ENCODE assay signal across 13 cellular contexts in genomic region chr9:91816356-91816755, GRCh38.
"Had no signal": no experiment of that assay in that cellular context is flagged by ENCODE, and none has a peak within 500 bp of the region (broad histone marks: within the 10 kb centered on the region; RNA-seq: fewer than 3 reads in every experiment).

No MANE protein-coding gene starts in this region.

- H3K27me3 Mint-ChIP-seq: type B pancreatic cell had no signal

- H3K27me3 ChIP-seq: ovary had no signal

- H3K4me3 Mint-ChIP-seq: activated CD4-positive, alpha-beta T cell treated with anti-CD3 and anti-CD28 coated beads, Interleukin-2, amount 10 ng/mL, durations not matched to agents 24 days and 14 days; activated naive CD8-positive, alpha-beta T cell treated with anti-CD3 and anti-CD28 coated beads, Interleukin-2, amount 50 U/mL, for 24 hours; activated T-helper 1 cell treated with anti-CD3 and anti-CD28 coated beads, Interleukin-12 subunit alpha, Interleukin-12 subunit beta, Interleukin-2, Interleukin-4 antibody, amounts not matched to agents 30 ng/mL and 10 ng/mL and 1 ng/mL, durations not matched to agents 14 hours and 24 hours and 36 hours; stimulated activated effector memory CD8-positive, alpha-beta T cell treated with anti-CD3 and anti-CD28 coated beads, Interleukin-12 subunit alpha, Interleukin-12 subunit beta, amount 100 ng/mL, for 72 hours; T-helper 2 cell treated with Interferon-gamma antibody and Interleukin-4, amounts not matched to agents 5 μg/mL and 100 μg/mL, for 36 hours had no signal

- H3K27ac Mint-ChIP-seq: activated CD4-positive, alpha-beta T cell treated with anti-CD3 and anti-CD28 coated beads, Interleukin-2, amount 10 ng/mL, durations not matched to agents 24 days and 14 days; activated naive CD8-positive, alpha-beta T cell treated with anti-CD3 and anti-CD28 coated beads, Interleukin-2, amount 50 U/mL, for 24 hours; activated T-helper 1 cell treated with anti-CD3 and anti-CD28 coated beads, Interleukin-12 subunit alpha, Interleukin-12 subunit beta, Interleukin-2, Interleukin-4 antibody, amounts not matched to agents 30 ng/mL and 10 ng/mL and 1 ng/mL, durations not matched to agents 14 hours and 24 hours and 36 hours; stimulated activated effector memory CD8-positive, alpha-beta T cell treated with anti-CD3 and anti-CD28 coated beads, Interleukin-12 subunit alpha, Interleukin-12 subunit beta, amount 100 ng/mL, for 72 hours; T-helper 2 cell treated with Interferon-gamma antibody and Interleukin-4, amounts not matched to agents 5 μg/mL and 100 μg/mL, for 36 hours; type B pancreatic cell had no signal

- H3K9me3 Mint-ChIP-seq: activated CD4-positive, alpha-beta T cell treated with anti-CD3 and anti-CD28 coated beads, Interleukin-2, amount 10 ng/mL, durations not matched to agents 24 days and 14 days; activated naive CD8-positive, alpha-beta T cell treated with anti-CD3 and anti-CD28 coated beads, Interleukin-2, amount 50 U/mL, for 24 hours; activated T-helper 1 cell treated with anti-CD3 and anti-CD28 coated beads, Interleukin-12 subunit alpha, Interleukin-12 subunit beta, Interleukin-2, Interleukin-4 antibody, amounts not matched to agents 30 ng/mL and 10 ng/mL and 1 ng/mL, durations not matched to agents 14 hours and 24 hours and 36 hours; stimulated activated effector memory CD8-positive, alpha-beta T cell treated with anti-CD3 and anti-CD28 coated beads, Interleukin-12 subunit alpha, Interleukin-12 subunit beta, amount 100 ng/mL, for 72 hours; T-helper 2 cell treated with Interferon-gamma antibody and Interleukin-4, amounts not matched to agents 5 μg/mL and 100 μg/mL, for 36 hours had no signal

- ATAC-seq: activated naive CD8-positive, alpha-beta T cell treated with anti-CD3 and anti-CD28 coated beads, Interleukin-2, amount 50 U/mL, for 24 hours; left lung; stimulated activated effector memory CD8-positive, alpha-beta T cell treated with anti-CD3 and anti-CD28 coated beads, Interleukin-12 subunit alpha, Interleukin-12 subunit beta, amount 100 ng/mL, for 72 hours had no signal

- H3K4me1 Mint-ChIP-seq: activated CD4-positive, alpha-beta T cell treated with anti-CD3 and anti-CD28 coated beads, Interleukin-2, amount 10 ng/mL, durations not matched to agents 24 days and 14 days; activated naive CD8-positive, alpha-beta T cell treated with anti-CD3 and anti-CD28 coated beads, Interleukin-2, amount 50 U/mL, for 24 hours had no signal

- H3K36me3 ChIP-seq: left lung, ovary had no signal

- H3K9me3 ChIP-seq: left lung, ovary had no signal

- H3K36me3 Mint-ChIP-seq: stimulated activated effector memory CD8-positive, alpha-beta T cell treated with anti-CD3 and anti-CD28 coated beads, Interleukin-12 subunit alpha, Interleukin-12 subunit beta, amount 100 ng/mL, for 72 hours had no signal

- H3K4me3 ChIP-seq: left lung, ovary had no signal

- DNase-seq: activated CD4-positive, alpha-beta T cell treated with anti-CD3 and anti-CD28 coated beads, Interleukin-2, amount 10 ng/mL, durations not matched to agents 24 days and 14 days; activated CD4-positive, CD25-positive, alpha-beta regulatory T cell; activated naive CD4-positive, alpha-beta T cell treated with Interleukin-2 at 50 U/mL for 16 hours; activated naive CD8-positive, alpha-beta T cell treated with anti-CD3 and anti-CD28 coated beads, Interleukin-2, amount 50 U/mL, for 24 hours; hippocampal formation; kidney; left lung; mesendoderm had no signal
